ENCODE assay signal across 21 cellular contexts in genomic region chr1:184416476-184416875, GRCh38.
"Had no signal": no experiment of that assay in that cellular context is flagged by ENCODE, and none has a peak within 500 bp of the region (broad histone marks: within the 10 kb centered on the region; RNA-seq: fewer than 3 reads in every experiment).

No MANE protein-coding gene starts in this region.

- H3K4me3 Mint-ChIP-seq: activated CD4-positive, alpha-beta memory T cell treated with anti-CD3 and anti-CD28 coated beads, Interleukin-2, amount 10 ng/mL, durations not matched to agents 7 days and 5 days; activated naive CD4-positive, alpha-beta T cell treated with anti-CD3 and anti-CD28 coated beads for 36 hours; activated naive CD8-positive, alpha-beta T cell treated with anti-CD3 and anti-CD28 coated beads, Interleukin-2, amount 50 U/mL, for 24 hours; activated T-helper 17 cell treated with anti-CD3 and anti-CD28 coated beads, Interleukin-2, amount 50 U/mL, for 72 hours; central memory CD8-positive, alpha-beta T cell; neural crest cell; stimulated activated naive CD8-positive, alpha-beta T cell treated with anti-CD3 and anti-CD28 coated beads, Interleukin-15, Interleukin-2, amounts not matched to agents 100 ng/mL and 50 ng/mL, for 24 hours; T-cell had no signal

- H3K4me1 Mint-ChIP-seq: activated CD4-positive, alpha-beta memory T cell treated with anti-CD3 and anti-CD28 coated beads, Interleukin-2, amount 10 ng/mL, durations not matched to agents 7 days and 5 days; activated naive CD8-positive, alpha-beta T cell treated with anti-CD3 and anti-CD28 coated beads, Interleukin-2, amount 50 U/mL, for 24 hours; activated T-helper 17 cell treated with anti-CD3 and anti-CD28 coated beads, Interleukin-2, amount 50 U/mL, for 72 hours had no signal

- H3K36me3 Mint-ChIP-seq: T-cell had no signal

- H3K9me3 ChIP-seq: prostate gland, right atrium auricular region, tibial nerve, vagina had no signal

- H3K27ac ChIP-seq: coronary artery, hepatocyte, prostate gland, right atrium auricular region, tibial nerve, vagina had no signal

- H3K27me3 Mint-ChIP-seq: activated naive CD8-positive, alpha-beta T cell treated with anti-CD3 and anti-CD28 coated beads, Interleukin-2, amount 50 U/mL, for 24 hours; brain; central memory CD8-positive, alpha-beta T cell had no signal

- H3K27me3 ChIP-seq: hepatocyte, right atrium auricular region, tibial nerve, vagina had no signal

- H3K9me3 Mint-ChIP-seq: activated CD4-positive, alpha-beta memory T cell treated with anti-CD3 and anti-CD28 coated beads, Interleukin-2, amount 10 ng/mL, durations not matched to agents 7 days and 5 days; activated naive CD4-positive, alpha-beta T cell treated with anti-CD3 and anti-CD28 coated beads for 36 hours; activated naive CD8-positive, alpha-beta T cell treated with anti-CD3 and anti-CD28 coated beads, Interleukin-2, amount 50 U/mL, for 24 hours; activated T-helper 17 cell treated with anti-CD3 and anti-CD28 coated beads, Interleukin-2, amount 50 U/mL, for 72 hours; brain; central memory CD8-positive, alpha-beta T cell; neural crest cell; stimulated activated naive CD8-positive, alpha-beta T cell treated with anti-CD3 and anti-CD28 coated beads, Interleukin-15, Interleukin-2, amounts not matched to agents 100 ng/mL and 50 ng/mL, for 24 hours; T-cell had no signal

- ATAC-seq: activated naive CD8-positive, alpha-beta T cell treated with anti-CD3 and anti-CD28 coated beads, Interleukin-2, amount 50 U/mL, for 24 hours; activated T-helper 17 cell treated with anti-CD3 and anti-CD28 coated beads, Interleukin-2, amount 50 U/mL, for 72 hours; left lobe of liver; T-cell had no signal

- H3K27ac Mint-ChIP-seq: activated CD4-positive, alpha-beta memory T cell treated with anti-CD3 and anti-CD28 coated beads, Interleukin-2, amount 10 ng/mL, durations not matched to agents 7 days and 5 days; activated naive CD4-positive, alpha-beta T cell treated with anti-CD3 and anti-CD28 coated beads for 36 hours; activated naive CD8-positive, alpha-beta T cell treated with anti-CD3 and anti-CD28 coated beads, Interleukin-2, amount 50 U/mL, for 24 hours; activated T-helper 17 cell treated with anti-CD3 and anti-CD28 coated beads, Interleukin-2, amount 50 U/mL, for 72 hours; stimulated activated naive CD8-positive, alpha-beta T cell treated with anti-CD3 and anti-CD28 coated beads, Interleukin-15, Interleukin-2, amounts not matched to agents 100 ng/mL and 50 ng/mL, for 24 hours; T-cell had no signal

- H3K36me3 ChIP-seq: prostate gland, right atrium auricular region, tibial nerve, vagina had no signal

- H3K4me1 ChIP-seq: prostate gland had no signal

- H3K4me3 ChIP-seq: coronary artery, hepatocyte, prostate gland, right atrium auricular region, tibial nerve, vagina had no signal

- DNase-seq: activated CD4-positive, alpha-beta memory T cell treated with anti-CD3 and anti-CD28 coated beads, Interleukin-2, amount 10 ng/mL, durations not matched to agents 7 days and 5 days; activated CD4-positive, alpha-beta T cell treated with anti-CD3 and anti-CD28 coated beads for 48 hours; activated CD4-positive, CD25-positive, alpha-beta regulatory T cell; activated naive CD4-positive, alpha-beta T cell treated with anti-CD3 and anti-CD28 coated beads for 36 hours; activated naive CD8-positive, alpha-beta T cell treated with anti-CD3 and anti-CD28 coated beads, Interleukin-2, amount 50 U/mL, for 24 hours; activated T-cell treated with anti-CD3 and anti-CD28 coated beads, Interleukin-2, amount 50 U/mL, for 1 hour; anterior cingulate cortex; islet precursor cell; T-cell had no signal
